In the genomic region with DNA sequence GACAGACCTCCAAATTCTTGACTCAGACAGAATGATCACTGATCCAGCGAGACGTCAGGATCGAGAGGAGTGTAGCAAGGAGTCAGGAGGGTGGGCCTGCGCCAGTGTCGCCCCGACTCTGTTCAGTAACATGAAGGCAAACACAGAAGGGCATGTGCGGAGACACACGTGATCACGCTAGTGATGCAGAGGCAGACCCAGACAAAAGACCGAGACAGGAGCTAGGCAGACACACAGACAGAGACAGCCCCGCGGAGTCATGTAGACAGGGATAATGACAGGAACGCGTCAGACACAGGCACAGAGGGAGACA, we compare ENCODE assay signal across 8 cellular contexts. TPM values are rescaled to one million over a fixed set of nuclear protein-coding genes. Genes with fewer than 3 reads are reported as not detected.
A peak's percentile ranks its signal among the peaks of the same experiment; 100 is the strongest.
DNase-seq lines count a peak whose midpoint lies in the region; ATAC-seq, FAIRE-seq and TF ChIP-seq lines count a peak whose summit lies in the region.

No MANE protein-coding gene starts in this region.

- peak overlapping the region; percentile 79 to 98 (median 90) for H3K4me3 Mint-ChIP-seq in CD4-positive, alpha-beta memory T cell

- peak overlapping the region; percentile 99 for H3K27ac ChIP-seq in CD4-positive, alpha-beta memory T cell (ENCODE audit: low read depth, low read length)
- H3K27ac ChIP-seq in KMS-11 (peak overlapping the region; percentile 59; the same call in 1 of the 2 replicates), HepG2 (ENCODE audit: extremely low read length, insufficient read depth, low read length) (peak overlapping the region; percentile 97), tibial nerve (peak overlapping the region; percentile 93 to 99 (median 96))

- H3K27me3 Mint-ChIP-seq in CD4-positive, alpha-beta memory T cell, result peaks cover 0 to 3% of the 10 kb centered on the region in 2 donors

- POLR2A ChIA-PET in CD4-positive, alpha-beta memory T cell (lab: Charles Lee; ENCODE audit: partially characterized antibody), result interaction anchor here (1.3 to 13.6 kb wide), 5 partner anchors 7 to 385 kb away, joined by 3 to 238 read pairs (median 23); partner anchors contain the start of genes CYB5D1, KDM6B, NAA38 and TMEM88
- POLR2A ChIA-PET in HepG2 (lab: Yijun Ruan, JAX), result interaction anchor here (1.0 to 6.4 kb wide), 3 partner anchors 8 to 214 kb away, joined by 3 to 159 read pairs (median 95); partner anchors contain the start of genes CYB5D1, KDM6B, NAA38 and SAT2

- H3K4me2 ChIP-seq in KMS-11 (peak overlapping the region; percentile 19; the same call in 1 of the 2 replicates), HepG2 (ENCODE audit: low read depth, low read length) (peak overlapping the region; percentile 96)

- CTCF ChIA-PET in CD4-positive, alpha-beta memory T cell (lab: Charles Lee; ENCODE audit: partially characterized antibody), result interaction anchor here (0.6 to 1.4 kb wide), 4 partner anchors 9 to 25 kb away, joined by 3 to 6 read pairs (median 4); no protein-coding TSS in a partner anchor
- CTCF ChIA-PET in HepG2 (lab: Yijun Ruan, JAX; ENCODE audit: low intra/inter-chr PET ratio, low total read pairs), result no interaction called here

- TF ChIP-seq EP300 in HepG2 (IDR thresholded peaks at IDR 0.05; ENCODE audit: low read depth in 2 of 2, low read length in 2 of 2) (no peak), HepG2 (CRISPR knock-in tag; IDR thresholded peaks at IDR 0.05; ENCODE audit: borderline replicate concordance) (no peak), tibial nerve (IDR thresholded peaks at IDR 0.05) (no peak)

- no peak overlapping the region for H2AFZ ChIP-seq in KMS-11 (ENCODE audit: low read depth)
- H2AFZ ChIP-seq in HepG2 (ENCODE audit: low read length), result no peak overlapping the region

- intact Hi-C loops in CD4-positive, alpha-beta memory T cell (cut with micrococcal nuclease), result loop anchor here (5.0 to 10.0 kb wide), 3 partner anchors 154 to 606 kb away; partner anchors contain the start of genes CTC1, DVL2, PFAS and PHF23
- intact Hi-C loops in HepG2 (cut with micrococcal nuclease; ENCODE audit: unreplicated experiment), result loop anchor here (5.0 kb wide), 1 partner anchor 201 kb away; no protein-coding TSS in a partner anchor

- H3K36me3 ChIP-seq in CD4-positive, alpha-beta memory T cell (ENCODE audit: insufficient read depth, low read length), result peaks cover under 1% of the 10 kb centered on the region
- H3K36me3 ChIP-seq in KMS-11 (ENCODE audit: insufficient read depth), result no peaks in the 10 kb centered on the region
- H3K36me3 ChIP-seq in adipocyte (ENCODE audit: control insufficient read depth, insufficient read depth, low read length, severe bottlenecking), result peaks cover 4% of the 10 kb centered on the region
- peaks cover 8 to 10% of the 10 kb centered on the region in 2 experiments; a peak in 4 of 5 replicates for H3K36me3 ChIP-seq in HepG2 (replicated peaks in 1 of 2; ENCODE audit: control insufficient read depth in 1 of 2, insufficient read depth in 2 of 2, low read length in 2 of 2)
- peaks cover 0 to 8% (median 0%) of the 10 kb centered on the region in 3 donors for H3K36me3 ChIP-seq in tibial nerve

- no peaks in the 10 kb centered on the region for H3K79me2 ChIP-seq in KMS-11 (ENCODE audit: insufficient read depth, low read depth)
- H3K79me2 ChIP-seq in HepG2 (ENCODE audit: insufficient read depth, low read length), result peaks cover 61% of the 10 kb centered on the region

- TF ChIP-seq CTCF in KMS-11 (conservative IDR thresholded peaks at IDR 0.05; ENCODE audit: low read depth, low read length) (no peak), HepG2 (CRISPR knock-in tag; IDR thresholded peaks at IDR 0.05) (no peak), tibial nerve (IDR thresholded peaks at IDR 0.05) (no peak)

- no peaks in the 10 kb centered on the region for H4K20me1 ChIP-seq in KMS-11 (ENCODE audit: insufficient read depth)
- H4K20me1 ChIP-seq in HepG2 (ENCODE audit: insufficient read depth, low read length), result peaks cover 26% of the 10 kb centered on the region

- no peaks in the 10 kb centered on the region for H3K9me3 ChIP-seq in CD4-positive, alpha-beta memory T cell (ENCODE audit: control insufficient read depth in 1 of 2, low read length in 2 of 2)
- H3K9me3 ChIP-seq in adipocyte (ENCODE audit: control insufficient read depth, low read length) (no peaks in the 10 kb centered on the region), HepG2 (ENCODE audit: low read length) (no peaks in the 10 kb centered on the region), tibial nerve (no peaks in the 10 kb centered on the region)

- peaks cover 0 to 1% (median 0%) of the 10 kb centered on the region in 8 donors for H3K9me3 Mint-ChIP-seq in CD4-positive, alpha-beta memory T cell

- BruUV-seq in HepG2 (replicated peaks; lab: Mats Ljungman, UMichigan), result no TSS peak

- ATAC-seq in HepG2 (no peak), GM21786 (IDR thresholded peaks at IDR 0.05; ENCODE audit: unreplicated experiment) (no peak)

- in situ Hi-C loops in HepG2 (cut with HindIII; ENCODE audit: extremely low pct_ligation_motif_present, low pct_unique_long_range_greater_than_20kb), result loop anchor here (10.0 kb wide), 1 partner anchor 266 kb away; the partner anchor contains the start of gene CD68

- H3K4me1 Mint-ChIP-seq in CD4-positive, alpha-beta memory T cell, result peaks cover 45 to 80% (median 62%) of the 10 kb centered on the region in 4 donors

- H3K27ac Mint-ChIP-seq in CD4-positive, alpha-beta memory T cell, result peak overlapping the region; percentile 99 to 100 (median 100)

- H3K4me3 ChIP-seq in CD4-positive, alpha-beta memory T cell (ENCODE audit: low read length in 2 of 2), result peak overlapping the region in 1 of 2 donors; percentile 92
- no peak overlapping the region for H3K4me3 ChIP-seq in KMS-11 (IDR thresholded peaks at IDR 0.05; ENCODE audit: insufficient read depth, low read depth, low read length)
- H3K4me3 ChIP-seq in adipocyte (ENCODE audit: low read length), result peak overlapping the region; percentile 95
- peak overlapping the region; percentile 83 to 95 (median 86) for H3K4me3 ChIP-seq in HepG2 (replicated peaks in 1 of 3; ENCODE audit: insufficient read depth in 1 of 3, low read depth in 2 of 3, low read length in 3 of 3)
- H3K4me3 ChIP-seq in tibial nerve, result peak overlapping the region; percentile 59 to 77 (median 63)

- TF ChIP-seq RAD21 in HepG2 (CRISPR knock-in tag; IDR thresholded peaks at IDR 0.05), result no peak; the same call in 1 of the 2 replicates

- no peak for FAIRE-seq in HepG2 (lab: Jason Lieb, UNC)

- DNase-seq in CD4-positive, alpha-beta memory T cell, result no peak
- DNase-seq in adipocyte (ENCODE audit: low read depth) (no peak), HepG2 (ENCODE audit: low spot score) (no peak), tibial nerve (ENCODE audit: low spot score in 2 of 2) (no peak), Ammon's horn (ENCODE audit: low spot score) (no peak), NCI-H446 treated with DMSO at 0.1 percent for 48 hours (lab: John Stamatoyannopoulos, UW) (no peak)

- TF ChIP-seq POLR2A in HepG2 (IDR thresholded peaks at IDR 0.05; ENCODE audit: insufficient read depth in 1 of 2, low read depth in 2 of 2, low read length in 2 of 2), result peak in 1 of 2 experiments; percentile 45; a peak in 1 of 4 replicates
- TF ChIP-seq POLR2A in tibial nerve (IDR thresholded peaks at IDR 0.05), result peak in 1 of 2 donors; percentile 53

- H3K4me1 ChIP-seq in CD4-positive, alpha-beta memory T cell (ENCODE audit: insufficient read depth, low read length), result peaks cover 59% of the 10 kb centered on the region
- H3K4me1 ChIP-seq in KMS-11 (ENCODE audit: low read depth, poor library complexity, severe bottlenecking) (peaks cover 10% of the 10 kb centered on the region), adipocyte (ENCODE audit: control insufficient read depth, insufficient read depth, low read length) (peaks cover 51% of the 10 kb centered on the region), HepG2 (ENCODE audit: insufficient read depth, low read length) (peaks cover 49% of the 10 kb centered on the region), tibial nerve (peaks cover 0 to 76% (median 44%) of the 10 kb centered on the region in 4 donors)

- 7% methylated on average over 14 of the region's 14 CpGs for WGBS in HepG2 (ENCODE audit: low lambda C conversion rate)
- 4 to 10% methylated on average over 14 of the region's 14 CpGs for WGBS in tibial nerve, 2 donors

- H3K36me3 Mint-ChIP-seq in CD4-positive, alpha-beta memory T cell, result peaks cover 0 to 47% of the 10 kb centered on the region in 2 donors

- H3K9ac ChIP-seq in KMS-11 (peak overlapping the region; percentile 51; the same call in 1 of the 2 replicates), adipocyte (ENCODE audit: low read length) (peak overlapping the region; percentile 72), HepG2 (ENCODE audit: insufficient read depth, low read depth, low read length) (peak overlapping the region; percentile 96)

- no peaks in the 10 kb centered on the region for H3K27me3 ChIP-seq in CD4-positive, alpha-beta memory T cell (ENCODE audit: insufficient read depth, low read length)
- H3K27me3 ChIP-seq in KMS-11 (ENCODE audit: insufficient read depth, low read depth), result no peaks in the 10 kb centered on the region
- no peaks in the 10 kb centered on the region for H3K27me3 ChIP-seq in adipocyte (replicated peaks; ENCODE audit: control insufficient read depth, insufficient read depth, low read length)
- H3K27me3 ChIP-seq in HepG2 (ENCODE audit: control insufficient read depth in 1 of 2, insufficient read depth in 2 of 2, low read length in 2 of 2), result peaks cover 0 to 3% of the 10 kb centered on the region in 2 experiments; a peak in 1 of 5 replicates
- H3K27me3 ChIP-seq in tibial nerve, result no peaks in the 10 kb centered on the region

RNA-seq across cellular contexts. Expression of gene KDM6B, which starts 7.2 kb away (rescaled TPM):
- total RNA-seq in CD4-positive, alpha-beta memory T cell, result 100 to 1,000 TPM; 119 to 129 TPM
- 1 to 10 TPM in 1 of 2 donors, not detected in 1; 1.7 TPM for polyA plus RNA-seq in CD4-positive, alpha-beta memory T cell
- total RNA-seq in HepG2 (2016; rRNA removed; fragmentation: Illumina TruSeq; extraction: Trizol), result 2.1 and 2.2 TPM in 2 replicates
- 0.30 and 1.9 TPM in 2 replicates for total RNA-seq in HepG2 (2016; cell fraction: cytosol; rRNA removed; fragmentation: Illumina TruSeq; extraction: Trizol; ENCODE audit: low read depth)
- 1.3 and 1.6 TPM in 2 replicates for total RNA-seq in HepG2 (2016; cell fraction: insoluble cytoplasmic fraction; rRNA removed; fragmentation: Illumina TruSeq; extraction: Trizol)
- 1.7 and 3.1 TPM in 2 replicates for total RNA-seq in HepG2 (2016; cell fraction: membrane; rRNA removed; fragmentation: Illumina TruSeq; extraction: Trizol)
- 5.8 and 6.2 TPM in 2 replicates for total RNA-seq in HepG2 (2016; cell fraction: nucleus; rRNA removed; fragmentation: Illumina TruSeq; extraction: Trizol)
- 1.3 and 1.9 TPM in 2 replicates for polyA plus RNA-seq in HepG2 (2011; rRNA removed)
- polyA plus RNA-seq in HepG2 (2011; cell fraction: cytosol; rRNA removed), result 0.42 and 0.82 TPM in 2 replicates
- 18.1 and 23.2 TPM in 2 replicates for polyA plus RNA-seq in HepG2 (2011; cell fraction: nucleus; rRNA removed)
- 8.4 and 13.6 TPM in 2 replicates for polyA plus RNA-seq in HepG2 (2012)
- polyA plus RNA-seq in HepG2 (2016; cell fraction: cytosol; fragmentation: Illumina TruSeq; extraction: Trizol; ENCODE audit: low read depth), result 0.37 and 0.83 TPM in 2 replicates
- polyA plus RNA-seq in HepG2 (2016; cell fraction: insoluble cytoplasmic fraction; fragmentation: Illumina TruSeq; extraction: Trizol; ENCODE audit: low read depth), result 2.4 and 4.0 TPM in 2 replicates
- polyA plus RNA-seq in HepG2 (2016; cell fraction: membrane; fragmentation: Illumina TruSeq; extraction: Trizol; ENCODE audit: low read depth), result 0.80 and 1.7 TPM in 2 replicates
- 21.8 and 22.9 TPM in 2 replicates for polyA plus RNA-seq in HepG2 (2016; cell fraction: nucleus; fragmentation: Illumina TruSeq; extraction: Trizol; ENCODE audit: insufficient read depth, low read depth)
- polyA minus RNA-seq in HepG2 (2011; rRNA and poly(A)+ RNA removed; ENCODE audit: low replicate concordance), result 3.6 and 8.2 TPM in 2 replicates
- 2.2 and 3.8 TPM in 2 replicates for polyA minus RNA-seq in HepG2 (2011; cell fraction: cytosol; rRNA and poly(A)+ RNA removed)
- polyA minus RNA-seq in HepG2 (2011; cell fraction: nucleus; rRNA and poly(A)+ RNA removed), result 18.7 and 21.1 TPM in 2 replicates
- 10 to 100 TPM in 2 of 4 donors, 1 to 10 TPM in 2; 7.5 to 10.8 (median 9.7) TPM for total RNA-seq in tibial nerve

RNA-seq across cellular contexts. Expression of gene TMEM88, which starts 13.6 kb away (rescaled TPM):
- total RNA-seq in CD4-positive, alpha-beta memory T cell, result 1 to 10 TPM; 6.2 to 7.9 TPM
- polyA plus RNA-seq in CD4-positive, alpha-beta memory T cell, result not detected
- 0.31 TPM in 1 of 2 replicates, not detected in the other for total RNA-seq in HepG2 (2016; rRNA removed; fragmentation: Illumina TruSeq; extraction: Trizol)
- total RNA-seq in HepG2 (2016; cell fraction: cytosol; rRNA removed; fragmentation: Illumina TruSeq; extraction: Trizol; ENCODE audit: low read depth), result not detected in 2 replicates
- total RNA-seq in HepG2 (2016; cell fraction: insoluble cytoplasmic fraction; rRNA removed; fragmentation: Illumina TruSeq; extraction: Trizol), result 0.19 TPM in 1 of 2 replicates, not detected in the other
- not detected in 2 replicates for total RNA-seq in HepG2 (2016; cell fraction: membrane; rRNA removed; fragmentation: Illumina TruSeq; extraction: Trizol)
- total RNA-seq in HepG2 (2016; cell fraction: nucleus; rRNA removed; fragmentation: Illumina TruSeq; extraction: Trizol), result 1.1 TPM in 1 of 2 replicates, not detected in the other
- 0.66 and 0.84 TPM in 2 replicates for polyA plus RNA-seq in HepG2 (2011; rRNA removed)
- polyA plus RNA-seq in HepG2 (2011; cell fraction: cytosol; rRNA removed), result 0.08 and 0.43 TPM in 2 replicates
- 7.3 and 9.6 TPM in 2 replicates for polyA plus RNA-seq in HepG2 (2011; cell fraction: nucleus; rRNA removed)
- polyA plus RNA-seq in HepG2 (2012), result 0.51 and 1.9 TPM in 2 replicates
- 0.26 and 0.33 TPM in 2 replicates for polyA plus RNA-seq in HepG2 (2016; cell fraction: cytosol; fragmentation: Illumina TruSeq; extraction: Trizol; ENCODE audit: low read depth)
- polyA plus RNA-seq in HepG2 (2016; cell fraction: insoluble cytoplasmic fraction; fragmentation: Illumina TruSeq; extraction: Trizol; ENCODE audit: low read depth), result 0.28 and 0.30 TPM in 2 replicates
- polyA plus RNA-seq in HepG2 (2016; cell fraction: membrane; fragmentation: Illumina TruSeq; extraction: Trizol; ENCODE audit: low read depth), result 0.23 and 0.27 TPM in 2 replicates
- polyA plus RNA-seq in HepG2 (2016; cell fraction: nucleus; fragmentation: Illumina TruSeq; extraction: Trizol; ENCODE audit: insufficient read depth, low read depth), result 4.6 and 6.5 TPM in 2 replicates
- polyA minus RNA-seq in HepG2 (2011; rRNA and poly(A)+ RNA removed; ENCODE audit: low replicate concordance), result 0.36 TPM in 1 of 2 replicates, not detected in the other
- not detected in 2 replicates for polyA minus RNA-seq in HepG2 (2011; cell fraction: cytosol; rRNA and poly(A)+ RNA removed)
- 1.3 and 2.7 TPM in 2 replicates for polyA minus RNA-seq in HepG2 (2011; cell fraction: nucleus; rRNA and poly(A)+ RNA removed)
- 10 to 100 TPM in 3 of 4 donors, 1 to 10 TPM in 1; 9.2 to 41.7 (median 25.6) TPM for total RNA-seq in tibial nerve

RNA-seq across cellular contexts. Expression of gene NAA38, which starts 16.1 kb away (rescaled TPM):
- 10 to 100 TPM; 23.1 to 25.8 TPM for total RNA-seq in CD4-positive, alpha-beta memory T cell
- 100 to 1,000 TPM; 139 to 149 TPM for polyA plus RNA-seq in CD4-positive, alpha-beta memory T cell
- 91.6 and 105 TPM in 2 replicates for total RNA-seq in HepG2 (2016; rRNA removed; fragmentation: Illumina TruSeq; extraction: Trizol)
- total RNA-seq in HepG2 (2016; cell fraction: cytosol; rRNA removed; fragmentation: Illumina TruSeq; extraction: Trizol; ENCODE audit: low read depth), result 62.3 and 74.3 TPM in 2 replicates
- 94.6 and 120 TPM in 2 replicates for total RNA-seq in HepG2 (2016; cell fraction: insoluble cytoplasmic fraction; rRNA removed; fragmentation: Illumina TruSeq; extraction: Trizol)
- total RNA-seq in HepG2 (2016; cell fraction: membrane; rRNA removed; fragmentation: Illumina TruSeq; extraction: Trizol), result 54.2 and 67.7 TPM in 2 replicates
- 37.3 and 42.0 TPM in 2 replicates for total RNA-seq in HepG2 (2016; cell fraction: nucleus; rRNA removed; fragmentation: Illumina TruSeq; extraction: Trizol)
- 43.9 and 46.9 TPM in 2 replicates for polyA plus RNA-seq in HepG2 (2011; rRNA removed)
- polyA plus RNA-seq in HepG2 (2011; cell fraction: cytosol; rRNA removed), result 35.2 and 66.3 TPM in 2 replicates
- 36.8 and 49.2 TPM in 2 replicates for polyA plus RNA-seq in HepG2 (2011; cell fraction: nucleus; rRNA removed)
- polyA plus RNA-seq in HepG2 (2012), result 19.2 and 22.5 TPM in 2 replicates
- polyA plus RNA-seq in HepG2 (2016; cell fraction: cytosol; fragmentation: Illumina TruSeq; extraction: Trizol; ENCODE audit: low read depth), result 53.8 and 75.0 TPM in 2 replicates
- 69.5 and 79.8 TPM in 2 replicates for polyA plus RNA-seq in HepG2 (2016; cell fraction: insoluble cytoplasmic fraction; fragmentation: Illumina TruSeq; extraction: Trizol; ENCODE audit: low read depth)
- 39.8 and 49.0 TPM in 2 replicates for polyA plus RNA-seq in HepG2 (2016; cell fraction: membrane; fragmentation: Illumina TruSeq; extraction: Trizol; ENCODE audit: low read depth)
- 46.6 and 50.5 TPM in 2 replicates for polyA plus RNA-seq in HepG2 (2016; cell fraction: nucleus; fragmentation: Illumina TruSeq; extraction: Trizol; ENCODE audit: insufficient read depth, low read depth)
- 21.5 and 58.0 TPM in 2 replicates for polyA minus RNA-seq in HepG2 (2011; rRNA and poly(A)+ RNA removed; ENCODE audit: low replicate concordance)
- polyA minus RNA-seq in HepG2 (2011; cell fraction: cytosol; rRNA and poly(A)+ RNA removed), result 35.5 and 51.8 TPM in 2 replicates
- polyA minus RNA-seq in HepG2 (2011; cell fraction: nucleus; rRNA and poly(A)+ RNA removed), result 13.3 and 23.4 TPM in 2 replicates
- total RNA-seq in tibial nerve, result 100 to 1,000 TPM; 104 to 198 (median 167) TPM

RNA-seq across cellular contexts. Expression of gene CYB5D1, which starts 16.5 kb away (rescaled TPM):
- 10 to 100 TPM in 1 of 2 experiments, 1 to 10 TPM in 1; 8.7 to 11.4 TPM for total RNA-seq in CD4-positive, alpha-beta memory T cell
- 1 to 10 TPM; 5.1 to 5.2 TPM for polyA plus RNA-seq in CD4-positive, alpha-beta memory T cell
- total RNA-seq in HepG2 (2016; rRNA removed; fragmentation: Illumina TruSeq; extraction: Trizol) (17.0 and 21.4 TPM in 2 replicates), tibial nerve (10 to 100 TPM in 2 of 4 donors, 1 to 10 TPM in 2; 9.4 to 13.6 (median 11.1) TPM)
- 1.1 TPM in 2 replicates for total RNA-seq in HepG2 (2016; cell fraction: cytosol; rRNA removed; fragmentation: Illumina TruSeq; extraction: Trizol; ENCODE audit: low read depth)
- total RNA-seq in HepG2 (2016; cell fraction: insoluble cytoplasmic fraction; rRNA removed; fragmentation: Illumina TruSeq; extraction: Trizol), result 16.9 and 20.4 TPM in 2 replicates
- total RNA-seq in HepG2 (2016; cell fraction: membrane; rRNA removed; fragmentation: Illumina TruSeq; extraction: Trizol), result 9.5 and 12.3 TPM in 2 replicates
- total RNA-seq in HepG2 (2016; cell fraction: nucleus; rRNA removed; fragmentation: Illumina TruSeq; extraction: Trizol), result 9.1 and 10.0 TPM in 2 replicates
- polyA plus RNA-seq in HepG2 (2011; rRNA removed), result 7.9 and 8.9 TPM in 2 replicates
- 7.7 and 8.1 TPM in 2 replicates for polyA plus RNA-seq in HepG2 (2011; cell fraction: cytosol; rRNA removed)
- 7.1 and 7.3 TPM in 2 replicates for polyA plus RNA-seq in HepG2 (2011; cell fraction: nucleus; rRNA removed)
- polyA plus RNA-seq in HepG2 (2012), result 5.1 and 7.4 TPM in 2 replicates
- polyA plus RNA-seq in HepG2 (2016; cell fraction: cytosol; fragmentation: Illumina TruSeq; extraction: Trizol; ENCODE audit: low read depth), result 1.4 and 1.9 TPM in 2 replicates
- polyA plus RNA-seq in HepG2 (2016; cell fraction: insoluble cytoplasmic fraction; fragmentation: Illumina TruSeq; extraction: Trizol; ENCODE audit: low read depth), result 20.6 and 21.0 TPM in 2 replicates
- polyA plus RNA-seq in HepG2 (2016; cell fraction: membrane; fragmentation: Illumina TruSeq; extraction: Trizol; ENCODE audit: low read depth), result 6.2 and 7.1 TPM in 2 replicates
- 14.1 and 14.8 TPM in 2 replicates for polyA plus RNA-seq in HepG2 (2016; cell fraction: nucleus; fragmentation: Illumina TruSeq; extraction: Trizol; ENCODE audit: insufficient read depth, low read depth)
- 9.3 and 30.2 TPM in 2 replicates for polyA minus RNA-seq in HepG2 (2011; rRNA and poly(A)+ RNA removed; ENCODE audit: low replicate concordance)
- polyA minus RNA-seq in HepG2 (2011; cell fraction: cytosol; rRNA and poly(A)+ RNA removed), result 4.3 and 5.6 TPM in 2 replicates
- 4.2 and 6.0 TPM in 2 replicates for polyA minus RNA-seq in HepG2 (2011; cell fraction: nucleus; rRNA and poly(A)+ RNA removed)

RNA-seq across cellular contexts. Expression of gene CHD3, which starts 47.3 kb away (rescaled TPM):
- 100 to 1,000 TPM; 274 to 287 TPM for total RNA-seq in CD4-positive, alpha-beta memory T cell
- polyA plus RNA-seq in CD4-positive, alpha-beta memory T cell, result 10 to 100 TPM in 1 of 2 donors, under 1 TPM in 1; 0.84 to 24.4 TPM
- total RNA-seq in HepG2 (2016; rRNA removed; fragmentation: Illumina TruSeq; extraction: Trizol), result 3.3 and 3.7 TPM in 2 replicates
- total RNA-seq in HepG2 (2016; cell fraction: cytosol; rRNA removed; fragmentation: Illumina TruSeq; extraction: Trizol; ENCODE audit: low read depth), result 0.20 and 0.53 TPM in 2 replicates
- 1.6 and 3.6 TPM in 2 replicates for total RNA-seq in HepG2 (2016; cell fraction: insoluble cytoplasmic fraction; rRNA removed; fragmentation: Illumina TruSeq; extraction: Trizol)
- total RNA-seq in HepG2 (2016; cell fraction: membrane; rRNA removed; fragmentation: Illumina TruSeq; extraction: Trizol), result 1.1 and 3.2 TPM in 2 replicates
- 4.7 and 9.3 TPM in 2 replicates for total RNA-seq in HepG2 (2016; cell fraction: nucleus; rRNA removed; fragmentation: Illumina TruSeq; extraction: Trizol)
- 2.7 and 3.3 TPM in 2 replicates for polyA plus RNA-seq in HepG2 (2011; rRNA removed)
- polyA plus RNA-seq in HepG2 (2011; cell fraction: cytosol; rRNA removed), result 1.8 and 1.9 TPM in 2 replicates
- 21.5 and 21.6 TPM in 2 replicates for polyA plus RNA-seq in HepG2 (2011; cell fraction: nucleus; rRNA removed)
- 6.4 and 10.0 TPM in 2 replicates for polyA plus RNA-seq in HepG2 (2012)
- 0.57 and 0.75 TPM in 2 replicates for polyA plus RNA-seq in HepG2 (2016; cell fraction: cytosol; fragmentation: Illumina TruSeq; extraction: Trizol; ENCODE audit: low read depth)
- 1.8 and 5.2 TPM in 2 replicates for polyA plus RNA-seq in HepG2 (2016; cell fraction: insoluble cytoplasmic fraction; fragmentation: Illumina TruSeq; extraction: Trizol; ENCODE audit: low read depth)
- 1.1 and 1.3 TPM in 2 replicates for polyA plus RNA-seq in HepG2 (2016; cell fraction: membrane; fragmentation: Illumina TruSeq; extraction: Trizol; ENCODE audit: low read depth)
- polyA plus RNA-seq in HepG2 (2016; cell fraction: nucleus; fragmentation: Illumina TruSeq; extraction: Trizol; ENCODE audit: insufficient read depth, low read depth), result 15.5 and 16.4 TPM in 2 replicates
- 8.0 and 73.1 TPM in 2 replicates for polyA minus RNA-seq in HepG2 (2011; rRNA and poly(A)+ RNA removed; ENCODE audit: low replicate concordance)
- polyA minus RNA-seq in HepG2 (2011; cell fraction: cytosol; rRNA and poly(A)+ RNA removed), result 3.3 and 3.9 TPM in 2 replicates
- 9.1 and 12.4 TPM in 2 replicates for polyA minus RNA-seq in HepG2 (2011; cell fraction: nucleus; rRNA and poly(A)+ RNA removed)
- total RNA-seq in tibial nerve, result 100 to 1,000 TPM in 3 of 4 donors, 10 to 100 TPM in 1; 80.4 to 202 (median 125) TPM

Comparison
In these comparisons a context has a peak if more than half of its experiments do, and no peak if none do; other contexts are left out.
1. RNA of gene KDM6B, which starts 7.2 kb away (total RNA-seq): 119 to 129 TPM in CD4-positive, alpha-beta memory T cell; 7.5 to 10.8 TPM in tibial nerve and 0.30 to 6.2 TPM in HepG2; every median in the first group is over 10 times any median in the second.
2. Peak in every context shown above with its lines, with median percentiles within 50 percentile points of each other: H3K27ac ChIP-seq and H3K9ac ChIP-seq.